1 cellular context compared by ENCODE assay signal in the genomic region with DNA sequence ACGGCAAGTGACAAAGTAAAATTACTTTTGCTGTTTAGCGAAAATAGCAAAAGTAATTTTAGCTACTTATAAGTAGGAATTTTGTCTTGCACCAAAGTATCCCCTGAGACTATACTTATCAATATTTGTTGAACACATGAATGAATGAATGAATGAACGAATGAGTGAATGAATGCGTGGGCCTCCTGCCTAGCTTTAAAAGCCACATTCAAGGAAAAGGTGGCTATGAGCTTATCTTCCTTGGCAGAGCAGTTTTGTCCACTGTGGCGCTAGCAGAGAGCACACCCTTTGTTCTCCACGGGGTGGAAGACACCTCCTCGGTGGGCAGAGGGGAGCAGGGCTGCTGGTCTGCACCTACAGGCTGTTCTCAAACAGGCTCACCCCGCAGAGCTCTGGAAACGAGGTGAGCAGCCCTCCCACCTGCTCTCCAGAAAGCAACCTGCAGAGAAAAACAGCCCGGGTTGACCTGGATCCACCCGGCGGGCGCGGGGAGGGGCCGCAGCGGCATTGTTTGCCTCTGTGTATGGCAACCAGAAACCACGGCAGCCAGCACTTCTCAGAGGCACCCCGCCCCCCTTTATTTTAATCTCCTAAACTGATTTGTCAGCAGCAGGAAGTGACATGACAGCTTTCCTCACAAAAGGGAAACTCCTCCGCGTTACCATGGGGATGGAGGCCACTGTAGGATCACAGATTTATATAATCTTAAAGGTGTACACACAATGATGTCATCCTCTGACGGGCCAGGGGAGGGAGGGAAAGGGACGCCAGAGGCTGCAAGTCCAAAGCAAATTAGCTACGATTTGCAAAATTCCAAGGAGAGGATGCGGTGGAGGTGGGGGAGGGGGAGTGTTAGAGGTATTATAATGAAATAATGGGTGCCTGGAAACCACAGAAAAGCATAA.
TF ChIP-seq lines count a peak whose summit lies in the region.

No MANE protein-coding gene starts in this region.

TF ChIP-seq in K562, 482 proteins besides CTCF, POLR2A, EP300 and RAD21 (continued from another document and continues in another):
- TF ChIP-seq MGA (IDR thresholded peaks at IDR 0.05) (no peak; the same call in 1 of the 2 replicates), CHAMP1 (IDR thresholded peaks at IDR 0.05) (no peak), ATF1 (CRISPR knock-in tag; IDR thresholded peaks at IDR 0.05) (no peak), ATF1 (tag; IDR thresholded peaks at IDR 0.05) (peak; percentile 95), BMI1 (IDR thresholded peaks at IDR 0.05; ENCODE audit: low read length) (peak; percentile 85), KAT7 (CRISPR knock-in tag; IDR thresholded peaks at IDR 0.05; ENCODE audit: borderline replicate concordance) (no peak), MTA1 (IDR thresholded peaks at IDR 0.05; ENCODE audit: borderline replicate concordance) (no peak), POLR2AphosphoS2 (IDR thresholded peaks at IDR 0.05; ENCODE audit: low read length) (no peak), CBX5 (IDR thresholded peaks at IDR 0.05; ENCODE audit: borderline replicate concordance, low read depth) (no peak), ASH1L (IDR thresholded peaks at IDR 0.05; ENCODE audit: borderline replicate concordance, low read depth, partially characterized antibody) (no peak), NONO (IDR thresholded peaks at IDR 0.05; ENCODE audit: low read depth in 2 of 2, low read length in 1 of 2) (no peak), PURB (CRISPR knock-in tag; IDR thresholded peaks at IDR 0.05; ENCODE audit: low read depth) (no peak), KHSRP (IDR thresholded peaks at IDR 0.05) (0 out of 2 replicates have a peak, but pooled peaks have one; percentile 35), ZNF354B (CRISPR knock-in tag; IDR thresholded peaks at IDR 0.05) (no peak), CREM (IDR thresholded peaks at IDR 0.05; ENCODE audit: low read depth) (peak; percentile 90), GABPB1 (CRISPR knock-in tag; IDR thresholded peaks at IDR 0.05) (peak; percentile 85), AFF1 (IDR thresholded peaks at IDR 0.05; ENCODE audit: low read depth in 1 of 2, partially characterized antibody in 2 of 2) (peak in 1 of 2 experiments; percentile 24), FOXA1 (IDR thresholded peaks at IDR 0.05; ENCODE audit: borderline replicate concordance) (no peak), SMC3 (conservative IDR thresholded peaks at IDR 0.05; ENCODE audit: insufficient read depth, low read depth, low read length) (no peak), NR4A1 (CRISPR knock-in tag; IDR thresholded peaks at IDR 0.05) (0 out of 2 replicates have a peak, but pooled peaks have one; percentile 64), NR4A1 (tag; IDR thresholded peaks at IDR 0.05) (no peak), NUFIP1 (IDR thresholded peaks at IDR 0.05; ENCODE audit: partially characterized antibody) (no peak), WHSC1 (IDR thresholded peaks at IDR 0.05; ENCODE audit: low read length) (no peak), CBFB (CRISPR knock-in tag; IDR thresholded peaks at IDR 0.05) (no peak)
- TF ChIP-seq, protein P1, sequence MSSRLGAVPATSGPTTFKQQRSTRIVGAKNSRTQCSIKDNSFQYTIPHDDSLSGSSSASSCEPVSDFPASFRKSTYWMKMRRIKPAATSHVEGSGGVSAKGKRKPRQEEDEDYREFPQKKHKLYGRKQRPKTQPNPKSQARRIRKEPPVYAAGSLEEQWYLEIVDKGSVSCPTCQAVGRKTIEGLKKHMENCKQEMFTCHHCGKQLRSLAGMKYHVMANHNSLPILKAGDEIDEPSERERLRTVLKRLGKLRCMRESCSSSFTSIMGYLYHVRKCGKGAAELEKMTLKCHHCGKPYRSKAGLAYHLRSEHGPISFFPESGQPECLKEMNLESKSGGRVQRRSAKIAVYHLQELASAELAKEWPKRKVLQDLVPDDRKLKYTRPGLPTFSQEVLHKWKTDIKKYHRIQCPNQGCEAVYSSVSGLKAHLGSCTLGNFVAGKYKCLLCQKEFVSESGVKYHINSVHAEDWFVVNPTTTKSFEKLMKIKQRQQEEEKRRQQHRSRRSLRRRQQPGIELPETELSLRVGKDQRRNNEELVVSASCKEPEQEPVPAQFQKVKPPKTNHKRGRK (tag; IDR thresholded peaks at IDR 0.05), result no peak
- TF ChIP-seq, protein P2, sequence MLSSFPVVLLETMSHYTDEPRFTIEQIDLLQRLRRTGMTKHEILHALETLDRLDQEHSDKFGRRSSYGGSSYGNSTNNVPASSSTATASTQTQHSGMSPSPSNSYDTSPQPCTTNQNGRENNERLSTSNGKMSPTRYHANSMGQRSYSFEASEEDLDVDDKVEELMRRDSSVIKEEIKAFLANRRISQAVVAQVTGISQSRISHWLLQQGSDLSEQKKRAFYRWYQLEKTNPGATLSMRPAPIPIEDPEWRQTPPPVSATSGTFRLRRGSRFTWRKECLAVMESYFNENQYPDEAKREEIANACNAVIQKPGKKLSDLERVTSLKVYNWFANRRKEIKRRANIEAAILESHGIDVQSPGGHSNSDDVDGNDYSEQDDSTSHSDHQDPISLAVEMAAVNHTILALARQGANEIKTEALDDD (IDR thresholded peaks at IDR 0.05), result no peak
- TF ChIP-seq, protein P3, sequence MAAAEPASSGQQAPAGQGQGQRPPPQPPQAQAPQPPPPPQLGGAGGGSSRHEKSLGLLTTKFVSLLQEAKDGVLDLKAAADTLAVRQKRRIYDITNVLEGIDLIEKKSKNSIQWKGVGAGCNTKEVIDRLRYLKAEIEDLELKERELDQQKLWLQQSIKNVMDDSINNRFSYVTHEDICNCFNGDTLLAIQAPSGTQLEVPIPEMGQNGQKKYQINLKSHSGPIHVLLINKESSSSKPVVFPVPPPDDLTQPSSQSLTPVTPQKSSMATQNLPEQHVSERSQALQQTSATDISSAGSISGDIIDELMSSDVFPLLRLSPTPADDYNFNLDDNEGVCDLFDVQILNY (CRISPR knock-in tag; IDR thresholded peaks at IDR 0.05), result no peak
- TF ChIP-seq, protein P4, sequence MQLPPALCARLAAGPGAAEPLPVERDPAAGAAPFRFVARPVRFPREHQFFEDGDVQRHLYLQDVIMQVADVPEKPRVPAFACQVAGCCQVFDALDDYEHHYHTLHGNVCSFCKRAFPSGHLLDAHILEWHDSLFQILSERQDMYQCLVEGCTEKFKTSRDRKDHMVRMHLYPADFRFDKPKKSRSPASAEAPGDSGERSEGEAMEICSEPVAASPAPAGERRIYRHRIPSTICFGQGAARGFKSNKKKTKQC (CRISPR knock-in tag; IDR thresholded peaks at IDR 0.05), result no peak
